1 cellular context compared by ENCODE assay signal in the genomic region with DNA sequence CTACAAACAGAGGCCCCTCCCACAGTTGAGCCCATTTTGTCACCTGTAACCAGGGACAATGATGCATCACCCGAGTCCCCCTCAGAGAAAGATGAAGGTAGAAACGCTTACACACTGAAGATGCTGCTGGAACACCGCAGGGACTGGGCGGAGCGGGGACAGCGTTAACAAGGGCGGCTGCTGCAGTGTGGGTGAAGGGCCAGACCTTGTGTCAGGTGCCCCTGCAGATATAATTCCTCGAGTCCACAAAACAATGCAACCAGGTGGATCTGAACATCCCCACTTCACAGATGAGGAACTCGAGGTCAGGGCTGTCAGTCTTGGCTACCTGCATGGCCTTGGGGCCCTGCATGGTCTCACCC.
TF ChIP-seq lines count a peak whose summit lies in the region.

No MANE protein-coding gene starts in this region.

TF ChIP-seq in H1, 55 proteins besides CTCF, POLR2A, EP300 and RAD21:
- TF ChIP-seq NRF1 (IDR thresholded peaks at IDR 0.05; ENCODE audit: low read depth, low read length) (no peak), HDAC2 (IDR thresholded peaks at IDR 0.05; ENCODE audit: borderline replicate concordance in 1 of 2, low read depth in 2 of 2, low read length in 2 of 2) (no peak), EGR1 (IDR thresholded peaks at IDR 0.05; ENCODE audit: borderline replicate concordance, low read depth, low read length) (no peak), SP2 (IDR thresholded peaks at IDR 0.05; ENCODE audit: low read length) (no peak), BACH1 (IDR thresholded peaks at IDR 0.05; ENCODE audit: low read length) (no peak)
- TF ChIP-seq, protein P1, sequence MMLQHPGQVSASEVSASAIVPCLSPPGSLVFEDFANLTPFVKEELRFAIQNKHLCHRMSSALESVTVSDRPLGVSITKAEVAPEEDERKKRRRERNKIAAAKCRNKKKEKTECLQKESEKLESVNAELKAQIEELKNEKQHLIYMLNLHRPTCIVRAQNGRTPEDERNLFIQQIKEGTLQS (IDR thresholded peaks at IDR 0.05; ENCODE audit: insufficient read depth, low read depth, low read length) = no peak
